Comparison of ENCODE assay signal across 29 cellular contexts in genomic region chr17:63308272-63308671, GRCh38.
"Had no signal": no experiment of that assay in that cellular context is flagged by ENCODE, and none has a peak within 500 bp of the region (broad histone marks: within the 10 kb centered on the region; RNA-seq: fewer than 3 reads in every experiment).

No MANE protein-coding gene starts in this region.

- H3K27me3 ChIP-seq: adrenal gland, body of pancreas, esophagus muscularis mucosa, gastroesophageal sphincter, hepatocyte had no signal

- H3K9me3 ChIP-seq: adrenal gland, body of pancreas, esophagus muscularis mucosa, gastroesophageal sphincter had no signal

- H3K4me2 ChIP-seq: hepatocyte had no signal

- H3K4me3 ChIP-seq: adrenal gland, body of pancreas, esophagus muscularis mucosa, gastroesophageal sphincter, heart right ventricle, hepatocyte had no signal

- H3K4me1 ChIP-seq: body of pancreas, esophagus muscularis mucosa, gastroesophageal sphincter, heart right ventricle had no signal

- DNase-seq: activated CD4-positive, alpha-beta memory T cell treated with anti-CD3 and anti-CD28 coated beads for 36 hours; activated CD4-positive, alpha-beta T cell treated with anti-CD3 and anti-CD28 coated beads for 36 hours; activated CD4-positive, alpha-beta T cell treated with anti-CD3 and anti-CD28 coated beads, Interleukin-2, amount 10 ng/mL, durations not matched to agents 24 days and 14 days; activated CD4-positive, CD25-positive, alpha-beta regulatory T cell; activated CD4-positive, CD25-positive, alpha-beta regulatory T cell treated with anti-CD3 and anti-CD28 coated beads, Interleukin-2, amount 50 U/mL, for 72 hours; activated CD8-positive, alpha-beta memory T cell treated with anti-CD3 and anti-CD28 coated beads, Interleukin-2, amount 10 ng/mL, durations not matched to agents 7 days and 5 days; activated CD8-positive, alpha-beta memory T cell treated with anti-CD3 and anti-CD28 coated beads, Interleukin-2, amount 50 U/mL, for 4 hours; activated CD8-positive, alpha-beta T cell treated with anti-CD3 and anti-CD28 coated beads, Interleukin-2, amount 10 ng/mL, durations not matched to agents 7 days and 5 days; activated effector memory CD4-positive, alpha-beta T cell treated with anti-CD3 and anti-CD28 coated beads, Interleukin-2, amount 50 U/mL, for 16 hours; activated naive CD4-positive, alpha-beta T cell treated with anti-CD3 and anti-CD28 coated beads for 36 hours; activated naive CD8-positive, alpha-beta T cell treated with anti-CD3 and anti-CD28 coated beads for 36 hours; activated naive CD8-positive, alpha-beta T cell treated with anti-CD3 and anti-CD28 coated beads, Interleukin-2, amount 50 U/mL, for 24 hours; activated T-cell treated with anti-CD3 and anti-CD28 coated beads, Interleukin-2, amount 50 U/mL, for 1 hour; activated T-cell treated with anti-CD3 and anti-CD28 coated beads, Interleukin-2, amount 50 U/mL, for 48 hours; adrenal gland; amygdala; aorta; body of pancreas; caudate nucleus; cortex of kidney; effector CD4-positive, alpha-beta T cell; effector memory CD8-positive, alpha-beta T cell; erythroblast; foreskin melanocyte; heart right ventricle; T1000 had no signal

- H3K27ac ChIP-seq: adrenal gland, body of pancreas, esophagus muscularis mucosa, gastroesophageal sphincter, heart right ventricle, hepatocyte had no signal

- H3K79me2 ChIP-seq: hepatocyte had no signal

- H2AFZ ChIP-seq: hepatocyte had no signal

- H3K36me3 ChIP-seq: adrenal gland, esophagus muscularis mucosa, gastroesophageal sphincter, heart right ventricle had no signal

- ATAC-seq: activated CD4-positive, alpha-beta T cell treated with anti-CD3 and anti-CD28 coated beads for 36 hours; activated CD8-positive, alpha-beta memory T cell treated with anti-CD3 and anti-CD28 coated beads, Interleukin-2, amount 10 ng/mL, durations not matched to agents 7 days and 5 days; activated CD8-positive, alpha-beta T cell treated with anti-CD3 and anti-CD28 coated beads, Interleukin-2, amount 10 ng/mL, durations not matched to agents 7 days and 5 days; body of pancreas; effector memory CD8-positive, alpha-beta T cell; gastroesophageal sphincter; heart right ventricle had no signal
